Comparison of ENCODE assay signal across 17 cellular contexts in the genomic region with DNA sequence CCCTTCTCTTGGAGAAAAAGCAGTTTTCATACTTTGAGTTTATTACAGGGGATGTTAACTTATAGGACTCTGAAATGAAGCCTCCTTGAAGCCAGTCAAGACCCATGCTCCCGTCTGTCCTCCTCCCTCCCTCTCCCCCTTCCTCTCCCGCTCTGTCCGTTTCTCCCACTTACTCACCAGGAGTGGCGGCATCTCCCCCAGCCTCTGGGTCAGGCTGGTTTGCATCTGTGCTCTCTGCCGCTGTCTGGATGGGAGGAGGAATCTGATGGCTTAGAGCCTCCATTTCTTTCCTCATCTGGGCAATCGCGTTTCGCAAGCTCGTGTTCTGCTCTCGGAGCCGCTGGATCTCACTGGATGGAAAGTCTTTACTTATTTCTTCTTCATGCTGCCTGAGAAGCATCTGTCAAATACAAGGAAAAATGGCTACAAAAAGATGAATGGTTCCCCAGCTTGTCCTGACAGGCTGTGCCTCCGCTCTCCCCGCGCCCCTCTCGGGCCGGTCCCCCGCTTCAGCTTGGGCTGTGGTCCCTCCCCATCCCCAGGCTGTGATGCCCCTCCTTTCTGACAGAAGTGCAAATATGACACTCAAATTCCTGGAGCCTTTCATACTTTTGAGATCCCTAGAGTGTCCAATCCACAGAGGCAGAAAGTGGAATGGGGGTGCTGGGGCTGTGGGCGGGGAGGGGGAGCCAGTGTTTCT. TPM values are rescaled to one million over a fixed set of nuclear protein-coding genes. Genes with fewer than 3 reads are reported as not detected.
DNase-seq lines count a peak whose midpoint lies in the region; ATAC-seq, FAIRE-seq and TF ChIP-seq lines count a peak whose summit lies in the region.
"Had no signal": no experiment of that assay in that cellular context is flagged by ENCODE, and none has a peak within 500 bp of the region (broad histone marks: within the 10 kb centered on the region; RNA-seq: fewer than 3 reads in every experiment).

No MANE protein-coding gene starts in this region.

- H3K9ac ChIP-seq in kidney (ENCODE audit: low read length in 2 of 2), result no peak overlapping the region
- H3K9ac ChIP-seq: SK-N-SH had no signal

- no peaks in the 10 kb centered on the region for H3K79me2 ChIP-seq in osteoblast (ENCODE audit: insufficient read depth, low read length)

- CTCF ChIA-PET in CD8-positive, alpha-beta T cell (lab: Charles Lee), result interaction anchor here (0.6 to 1.3 kb wide), 2 partner anchors 11 to 33 kb away, joined by 3 read pairs; no protein-coding TSS in a partner anchor

- no peak for TF ChIP-seq POLR2A in prostate gland (IDR thresholded peaks at IDR 0.05)

- 86% methylated on average over 18 of the region's 18 CpGs for WGBS in prostate gland

- H3K27ac ChIP-seq in CD8-positive, alpha-beta T cell (ENCODE audit: low read depth, low read length), result no peak overlapping the region
- H3K27ac ChIP-seq in kidney (ENCODE audit: low read depth in 2 of 2, low read length in 2 of 2) (no peak overlapping the region), osteoblast (ENCODE audit: low read depth, low read length) (no peak overlapping the region), prostate gland (no peak overlapping the region)

- no peak overlapping the region for H3K4me3 Mint-ChIP-seq in CD8-positive, alpha-beta T cell
- no peak overlapping the region for H3K4me3 Mint-ChIP-seq in stimulated activated naive CD8-positive, alpha-beta T cell treated with anti-CD3 and anti-CD28 coated beads, Interleukin-15, amount 100 ng/mL, for 72 hours

- peaks cover 3% of the 10 kb centered on the region for H3K36me3 ChIP-seq in CD8-positive, alpha-beta T cell (ENCODE audit: insufficient read depth, low read length)
- peaks cover 7 to 11% of the 10 kb centered on the region in 2 donors for H3K36me3 ChIP-seq in kidney (ENCODE audit: control insufficient read depth in 1 of 2, insufficient read depth in 2 of 2, low read length in 2 of 2)
- H3K36me3 ChIP-seq in osteoblast (ENCODE audit: insufficient read depth, low read length), result peaks cover 33% of the 10 kb centered on the region
- peaks cover 0 to 2% of the 10 kb centered on the region in 2 donors for H3K36me3 ChIP-seq in prostate gland

- H3K9me3 Mint-ChIP-seq in CD8-positive, alpha-beta T cell, result no peaks in the 10 kb centered on the region
- H3K9me3 Mint-ChIP-seq in stimulated activated naive CD8-positive, alpha-beta T cell treated with anti-CD3 and anti-CD28 coated beads, Interleukin-15, amount 100 ng/mL, for 72 hours, result no peaks in the 10 kb centered on the region

- no peaks in the 10 kb centered on the region for H3K9me3 ChIP-seq in CD8-positive, alpha-beta T cell (ENCODE audit: low read length)
- H3K9me3 ChIP-seq in kidney (ENCODE audit: control insufficient read depth in 1 of 2, low read length in 2 of 2) (peaks cover 0 to 5% of the 10 kb centered on the region in 2 donors), osteoblast (ENCODE audit: low read depth, low read length) (no peaks in the 10 kb centered on the region), prostate gland (no peaks in the 10 kb centered on the region)
- H3K9me3 ChIP-seq: SK-N-SH had no signal

- no peak overlapping the region for H3K4me2 ChIP-seq in osteoblast (ENCODE audit: insufficient read depth, low read length)
- H3K4me2 ChIP-seq: SK-N-SH had no signal

- H4K20me1 ChIP-seq in osteoblast (ENCODE audit: insufficient read depth, low read length), result no peaks in the 10 kb centered on the region

- ATAC-seq in CD8-positive, alpha-beta T cell, result no peak
- no peak for ATAC-seq in stimulated activated naive CD8-positive, alpha-beta T cell treated with anti-CD3 and anti-CD28 coated beads, Interleukin-15, amount 100 ng/mL, for 72 hours
- ATAC-seq: HepG2 had no signal

- H3K27ac Mint-ChIP-seq in CD8-positive, alpha-beta T cell, result peak overlapping the region; percentile 22
- peak overlapping the region in 1 of 2 donors; percentile 90 for H3K27ac Mint-ChIP-seq in stimulated activated naive CD8-positive, alpha-beta T cell treated with anti-CD3 and anti-CD28 coated beads, Interleukin-15, amount 100 ng/mL, for 72 hours

- H2AFZ ChIP-seq in osteoblast (ENCODE audit: low read length), result no peak overlapping the region

- no peaks in the 10 kb centered on the region for H3K27me3 Mint-ChIP-seq in CD8-positive, alpha-beta T cell (ENCODE audit: low read depth)
- H3K27me3 Mint-ChIP-seq in stimulated activated naive CD8-positive, alpha-beta T cell treated with anti-CD3 and anti-CD28 coated beads, Interleukin-15, amount 100 ng/mL, for 72 hours, result no peaks in the 10 kb centered on the region

- H3K4me3 ChIP-seq in CD8-positive, alpha-beta T cell (ENCODE audit: low read depth, low read length), result no peak overlapping the region
- H3K4me3 ChIP-seq in kidney (ENCODE audit: low read length in 2 of 2) (no peak overlapping the region), osteoblast (ENCODE audit: insufficient read depth, low read length) (no peak overlapping the region), prostate gland (no peak overlapping the region)

- peaks cover 70% of the 10 kb centered on the region for H3K36me3 Mint-ChIP-seq in CD8-positive, alpha-beta T cell

- intact Hi-C loops in CD8-positive, alpha-beta T cell (cut with DNase I, micrococcal nuclease), result no loop called here
- intact Hi-C loops in kidney (cut with DNase I) (loop anchor here (10.0 kb wide), 1 partner anchor 58 kb away; no protein-coding TSS in a partner anchor), prostate gland (cut with DNase I) (no loop called here)

- no peak for FAIRE-seq in kidney (lab: Jason Lieb, UNC)
- FAIRE-seq: HepG2, RCC 7860 had no signal

- POLR2A ChIA-PET in CD8-positive, alpha-beta T cell (lab: Charles Lee), result no interaction called here

- TF ChIP-seq CTCF in CD8-positive, alpha-beta T cell (IDR thresholded peaks at IDR 0.05), result no peak
- TF ChIP-seq CTCF in kidney (IDR thresholded peaks at IDR 0.05; ENCODE audit: borderline replicate concordance, extremely low read depth, insufficient read depth) (no peak), osteoblast (IDR thresholded peaks at IDR 0.05; ENCODE audit: extremely low read depth, low read depth, low read length) (no peak), prostate gland (IDR thresholded peaks at IDR 0.05) (no peak)

- DNase-seq in CD8-positive, alpha-beta T cell, result no peak
- DNase-seq in amniotic epithelial cell (ENCODE audit: low read depth) (peak; percentile 77), kidney (peak; percentile 37), osteoblast (ENCODE audit: insufficient read length, low spot score, missing footprints) (peak; percentile 63), NCI-H345 treated with DMSO at 0.1 percent for 48 hours (lab: John Stamatoyannopoulos, UW; ENCODE audit: unreplicated experiment) (no peak), prostate gland (ENCODE audit: low spot score) (no peak)
- no peak for DNase-seq in stimulated activated naive CD8-positive, alpha-beta T cell treated with anti-CD3 and anti-CD28 coated beads, Interleukin-15, amount 100 ng/mL, for 72 hours
- DNase-seq: Karpas-422, NCI-H1105, NCI-H1436 treated with DMSO at 0.1 percent for 48 hours, NCI-H187 treated with DMSO at 0.1 percent for 48 hours, NCI-H446, NCI-H524 treated with DMSO at 0.1 percent for 48 hours, NCI-H774, SK-N-SH had no signal

- no peaks in the 10 kb centered on the region for H3K4me1 Mint-ChIP-seq in CD8-positive, alpha-beta T cell (ENCODE audit: low read depth)
- H3K4me1 Mint-ChIP-seq in stimulated activated naive CD8-positive, alpha-beta T cell treated with anti-CD3 and anti-CD28 coated beads, Interleukin-15, amount 100 ng/mL, for 72 hours, result peaks cover 9% of the 10 kb centered on the region

- no peaks in the 10 kb centered on the region for H3K4me1 ChIP-seq in CD8-positive, alpha-beta T cell (ENCODE audit: insufficient read depth, low read length)
- no peaks in the 10 kb centered on the region for H3K4me1 ChIP-seq in kidney (ENCODE audit: control insufficient read depth in 1 of 2, insufficient read depth in 1 of 2, low read depth in 1 of 2, low read length in 2 of 2)
- no peaks in the 10 kb centered on the region for H3K4me1 ChIP-seq in osteoblast (ENCODE audit: insufficient read depth, low read length)
- no peaks in the 10 kb centered on the region for H3K4me1 ChIP-seq in prostate gland (replicated peaks)

- no peaks in the 10 kb centered on the region for H3K27me3 ChIP-seq in CD8-positive, alpha-beta T cell (ENCODE audit: insufficient read depth, low read length)
- no peaks in the 10 kb centered on the region for H3K27me3 ChIP-seq in osteoblast (ENCODE audit: insufficient read depth, low read length)
- H3K27me3 ChIP-seq in prostate gland (replicated peaks; ENCODE audit: insufficient read depth), result no peaks in the 10 kb centered on the region

RNA-seq across cellular contexts. Expression of gene CCDC57, which starts 40.0 kb away (rescaled TPM):
- 100 to 1,000 TPM; 175 to 184 TPM for total RNA-seq in CD8-positive, alpha-beta T cell
- total RNA-seq in kidney, result 79.4 TPM
- polyA plus RNA-seq in kidney (ENCODE audit: insufficient read depth, low read depth, low replicate concordance), result 46.7 TPM
- total RNA-seq in osteoblast, result 21.0 and 25.9 TPM in 2 replicates
- total RNA-seq in prostate gland, result 10 to 100 TPM; 57.6 to 62.8 TPM

RNA-seq across cellular contexts. Expression of gene SLC16A3, which starts 56.2 kb away (rescaled TPM):
- 100 to 1,000 TPM in 1 of 2 experiments, 10 to 100 TPM in 1; 94.0 to 103 TPM for total RNA-seq in CD8-positive, alpha-beta T cell
- 85.7 TPM for total RNA-seq in kidney
- polyA plus RNA-seq in kidney (ENCODE audit: insufficient read depth, low read depth, low replicate concordance), result 28.8 TPM
- total RNA-seq in osteoblast, result 129 and 222 TPM in 2 replicates
- total RNA-seq in prostate gland, result 10 to 100 TPM in 1 of 2 donors, 1 to 10 TPM in 1; 5.0 to 69.2 TPM

Comparison
In these comparisons a context has a peak if more than half of its experiments do, and no peak if none do; other contexts are left out.
1. DNase-seq: peak in amniotic epithelial cell (single experiment), kidney (single experiment) and osteoblast (single experiment); none in CD8-positive, alpha-beta T cell (0 of 7), NCI-H345 treated with DMSO at 0.1 percent for 48 hours (single experiment), prostate gland (single experiment) and stimulated activated naive CD8-positive, alpha-beta T cell treated with anti-CD3 and anti-CD28 coated beads, Interleukin-15, amount 100 ng/mL, for 72 hours (0 of 2).